Comparison of ENCODE assay signal across 16 cellular contexts in the genomic region with DNA sequence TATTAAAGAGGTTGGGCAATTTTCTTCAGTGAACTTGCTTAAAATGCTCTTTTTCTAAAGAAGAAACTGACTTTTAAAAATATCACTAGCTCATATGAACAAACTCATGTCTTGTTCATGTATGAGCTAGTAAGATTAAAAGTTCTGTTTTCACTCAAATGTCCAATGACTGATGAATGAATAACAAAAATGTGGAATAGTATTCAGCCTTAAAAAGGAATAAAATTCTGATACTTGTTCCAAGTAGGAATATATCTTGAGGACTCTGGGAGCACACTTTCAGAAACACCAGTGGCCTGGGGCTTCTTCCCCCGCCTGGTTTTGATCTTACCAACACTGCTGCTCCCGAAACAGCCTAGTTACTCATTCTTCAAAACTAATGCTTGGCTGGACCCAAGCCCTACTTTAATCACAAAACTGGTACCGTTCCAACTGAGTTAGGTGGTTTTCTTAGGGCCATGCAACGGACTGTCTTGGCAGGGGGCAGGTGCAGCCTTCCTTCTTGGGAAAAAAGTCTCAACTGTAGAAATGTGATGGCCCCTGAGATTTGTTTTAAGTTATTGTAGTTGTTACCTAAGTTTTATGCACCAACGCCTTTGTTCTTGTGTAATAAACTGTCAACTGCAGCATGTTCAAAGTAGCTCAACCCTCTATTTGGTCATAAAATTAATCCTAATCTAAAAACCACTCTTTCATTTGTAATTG.
DNase-seq lines count a peak whose midpoint lies in the region; ATAC-seq and TF ChIP-seq lines count a peak whose summit lies in the region.
"Had no signal": no experiment of that assay in that cellular context is flagged by ENCODE, and none has a peak within 500 bp of the region (broad histone marks: within the 10 kb centered on the region; RNA-seq: fewer than 3 reads in every experiment).

No MANE protein-coding gene starts in this region.

- peak; percentile 84 for DNase-seq in HT-29 (ENCODE audit: low spot score)
- peak; percentile 68 for DNase-seq in MCF 10A (ENCODE audit: unreplicated experiment)
- no peak for DNase-seq in H4 (ENCODE audit: low spot score)
- no peak for DNase-seq in UCSD-AML1 (lab: John Stamatoyannopoulos, UW; ENCODE audit: unreplicated experiment)
- DNase-seq: aorta; naive B cell; NCI-H1092; NCI-H526; stimulated activated CD4-positive, alpha-beta T cell treated with anti-CD3 and anti-CD28 coated beads, Interleukin-12 subunit alpha, Interleukin-12 subunit beta, amount 100 ng/mL, for 4 hours had no signal

- H3K36me3 Mint-ChIP-seq in MCF 10A (ENCODE audit: insufficient read depth, unreplicated experiment) = no peaks in the 10 kb centered on the region
- H3K36me3 Mint-ChIP-seq: naive B cell, WTC11 had no signal

- CTCF ChIA-PET in MCF 10A (lab: Yijun Ruan, JAX) = interaction anchor here (0.5 to 1.7 kb wide), 4 partner anchors 15 to 298 kb away, joined by 3 to 5 read pairs (median 4); no protein-coding TSS in a partner anchor

- ATAC-seq in GM19397 (IDR thresholded peaks at IDR 0.05; ENCODE audit: unreplicated experiment) (no peak), HG02642 (IDR thresholded peaks at IDR 0.05; ENCODE audit: poor library complexity, unreplicated experiment) (no peak)
- ATAC-seq: WTC11 had no signal

- no peak overlapping the region for H3K4me3 ChIP-seq in stomach smooth muscle (ENCODE audit: low read length in 2 of 2)

- BruUV-seq in MCF 10A (replicated peaks; lab: Mats Ljungman, UMichigan) = no TSS peak

- H3K4me1 ChIP-seq in stomach smooth muscle (ENCODE audit: control insufficient read depth, insufficient read depth, low read length) = peaks cover 23% of the 10 kb centered on the region

- H3K27me3 ChIP-seq in layer of hippocampus (ENCODE audit: control insufficient read depth, insufficient read depth, low read length) = no peaks in the 10 kb centered on the region
- H3K27me3 ChIP-seq in stomach smooth muscle (ENCODE audit: control insufficient read depth in 1 of 2, insufficient read depth in 2 of 2, low read length in 2 of 2) = no peaks in the 10 kb centered on the region

- H3K4me1 Mint-ChIP-seq in MCF 10A (ENCODE audit: insufficient read depth, unreplicated experiment) = peaks cover 24% of the 10 kb centered on the region

- POLR2A ChIA-PET in MCF 10A (lab: Yijun Ruan, JAX) = interaction anchor here (0.6 to 3.6 kb wide), 17 partner anchors 9 to 283 kb away, joined by 3 to 22 read pairs (median 5); no protein-coding TSS in a partner anchor

- no peaks in the 10 kb centered on the region for H3K9me3 Mint-ChIP-seq in MCF 10A (ENCODE audit: unreplicated experiment)

- no peak for TF ChIP-seq CTCF in MCF 10A (IDR thresholded peaks at IDR 0.05; ENCODE audit: unreplicated experiment)

- H3K4me3 Mint-ChIP-seq in MCF 10A (ENCODE audit: unreplicated experiment) = peak overlapping the region; percentile 41
- H3K4me3 Mint-ChIP-seq: CD14-positive monocyte, naive B cell, WTC11 had no signal

- H3K27me3 Mint-ChIP-seq in MCF 10A (ENCODE audit: insufficient read depth, unreplicated experiment) = no peaks in the 10 kb centered on the region

- H3K27ac Mint-ChIP-seq in MCF 10A (ENCODE audit: low read depth, unreplicated experiment) = peak overlapping the region; percentile 88
- H3K27ac Mint-ChIP-seq: CD14-positive monocyte, naive B cell, WTC11 had no signal

- no peak overlapping the region for H3K9ac ChIP-seq in stomach smooth muscle (ENCODE audit: low read length in 2 of 2)

- H3K36me3 ChIP-seq in stomach smooth muscle (ENCODE audit: control insufficient read depth in 2 of 2, insufficient read depth in 2 of 2, low read length in 2 of 2) = no peaks in the 10 kb centered on the region

- H3K27ac ChIP-seq in layer of hippocampus (ENCODE audit: low read depth, low read length) (peak overlapping the region; percentile 62), stomach smooth muscle (ENCODE audit: low read length) (peak overlapping the region; percentile 46)
- H3K27ac ChIP-seq: HL-60 had no signal

- H3K9me3 ChIP-seq in stomach smooth muscle (ENCODE audit: control insufficient read depth in 2 of 2, low read length in 2 of 2) = no peaks in the 10 kb centered on the region

- intact Hi-C loops in MCF 10A (cut with micrococcal nuclease) = no loop called here

Comparison
In these comparisons a context has a peak if more than half of its experiments do, and no peak if none do; other contexts are left out.
1. DNase-seq: peak in HT-29 (single experiment) and MCF 10A (single experiment); none in H4 (single experiment) and UCSD-AML1 (single experiment).